In the genomic region with DNA sequence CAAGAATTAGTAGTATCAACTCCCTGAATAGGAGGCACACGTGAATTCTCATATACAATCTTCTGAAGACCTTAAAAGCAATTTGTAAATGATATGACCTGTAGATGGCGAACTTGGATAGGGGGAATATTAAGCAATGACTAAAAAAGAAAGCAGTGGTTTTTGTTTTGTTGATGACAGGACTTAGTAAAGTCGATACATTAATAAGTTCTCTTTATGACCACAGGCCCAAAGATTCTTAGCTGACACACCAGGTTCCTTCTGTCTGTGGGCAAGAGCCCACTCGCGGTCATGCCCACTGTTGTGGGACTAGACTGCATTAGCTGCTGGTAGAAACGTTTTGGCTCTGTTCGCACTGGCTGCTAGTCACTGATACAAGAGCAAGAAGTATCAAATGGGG, we compare ENCODE assay signal across 8 cellular contexts. TPM values are rescaled to one million over a fixed set of nuclear protein-coding genes. Genes with fewer than 3 reads are reported as not detected.
DNase-seq lines count a peak whose midpoint lies in the region; ATAC-seq and TF ChIP-seq lines count a peak whose summit lies in the region.

No MANE protein-coding gene starts in this region.

- H3K23ac ChIP-seq in mesendoderm (ENCODE audit: low read length): no peak overlapping the region

- ATAC-seq in GM19397 (IDR thresholded peaks at IDR 0.05; ENCODE audit: unreplicated experiment) (peak; percentile 54), HG03196 (IDR thresholded peaks at IDR 0.05; ENCODE audit: unreplicated experiment) (peak; percentile 77)

- no peaks in the 10 kb centered on the region for H3K79me1 ChIP-seq in mesendoderm (ENCODE audit: low read length)

- peak; percentile 46 for TF ChIP-seq CTCF in cardiac fibroblast (IDR thresholded peaks at IDR 0.05; ENCODE audit: low read depth, low read length)

- H3K4me3 ChIP-seq in cardiac fibroblast (replicated peaks in 1 of 2; ENCODE audit: low read depth in 2 of 2, low read length in 2 of 2): no peak overlapping the region
- no peak overlapping the region for H3K4me3 ChIP-seq in mesendoderm (ENCODE audit: low read length)

- H3K36me3 ChIP-seq in mesendoderm (ENCODE audit: control insufficient read depth, insufficient read depth, low read length): no peaks in the 10 kb centered on the region

- H3K9ac ChIP-seq in mesendoderm (ENCODE audit: low read length): no peak overlapping the region

- no peaks in the 10 kb centered on the region for H3K4me1 ChIP-seq in mesendoderm (ENCODE audit: control insufficient read depth, low read depth, low read length)

- H3K18ac ChIP-seq in mesendoderm (ENCODE audit: low read length): no peak overlapping the region

- no CpG with 5 or more reads among the region's 7 CpGs for WGBS in mesendoderm (ENCODE audit: extremely low coverage, insufficient coverage, low lambda C conversion rate)

- no peak overlapping the region for H2AK5ac ChIP-seq in mesendoderm (ENCODE audit: low read length)

- no peak overlapping the region for H3K4me2 ChIP-seq in mesendoderm (ENCODE audit: low read length)

- H2BK15ac ChIP-seq in mesendoderm (replicated peaks; ENCODE audit: low read depth): no peak overlapping the region

- DNase-seq in SIG-M5 treated with dmso at 0.1 percent for 504 hours (lab: John Stamatoyannopoulos, UW; ENCODE audit: unreplicated experiment): peak; percentile 61
- no peak for DNase-seq in SIG-M5 (lab: John Stamatoyannopoulos, UW)
- peak; percentile 57 to 71 for DNase-seq in NCI-H446 (lab: John Stamatoyannopoulos, UW)
- peak; percentile 73 to 78 for DNase-seq in cardiac fibroblast (ENCODE audit: low read depth in 2 of 2)
- peak; percentile 60 for DNase-seq in mesendoderm
- no peak for DNase-seq in NK-92 (lab: John Stamatoyannopoulos, UW; ENCODE audit: unreplicated experiment)

- no peak overlapping the region for H4K8ac ChIP-seq in mesendoderm (ENCODE audit: low read depth, low read length)

- H3K79me2 ChIP-seq in mesendoderm (ENCODE audit: control insufficient read depth, insufficient read depth, low read length): no peaks in the 10 kb centered on the region

- no peak overlapping the region for H3K4ac ChIP-seq in mesendoderm (ENCODE audit: low read depth, low read length)

- no peak overlapping the region for H4K5ac ChIP-seq in mesendoderm (ENCODE audit: low read length)

- H3K27me3 ChIP-seq in mesendoderm (ENCODE audit: insufficient read depth, low read length, poor library complexity): no peaks in the 10 kb centered on the region

- H2BK5ac ChIP-seq in mesendoderm (ENCODE audit: low read length): no peak overlapping the region

- no peak overlapping the region for H3K27ac ChIP-seq in mesendoderm (ENCODE audit: low read depth, low read length)

- H3K56ac ChIP-seq in mesendoderm (ENCODE audit: low read length): no peak overlapping the region

- H2BK120ac ChIP-seq in mesendoderm (ENCODE audit: low read depth, low read length): no peak overlapping the region

RNA-seq across cellular contexts. Expression of a gene that starts 30.8 kb away (rescaled TPM):
- polyA plus RNA-seq in mesendoderm (2013, experiment 1 of 2): 0.10 TPM
- polyA plus RNA-seq in mesendoderm (2013, experiment 2 of 2): 0.28 TPM

RNA-seq across cellular contexts. Expression of a gene that starts 42.2 kb away (rescaled TPM):
- 1.6 TPM for polyA plus RNA-seq in mesendoderm (2013, experiment 1 of 2)
- 1.7 TPM for polyA plus RNA-seq in mesendoderm (2013, experiment 2 of 2)

Comparison
In these comparisons a context has a peak if more than half of its experiments do, and no peak if none do; other contexts are left out.
1. DNase-seq: peak in SIG-M5 treated with dmso at 0.1 percent for 504 hours (single experiment), NCI-H446 (2 of 2), cardiac fibroblast (2 of 2) and mesendoderm (single experiment); none in SIG-M5 (single experiment) and NK-92 (single experiment).